In genomic region chr1:59748123-59748522, GRCh38 we compare ENCODE assay signal across 18 cellular contexts.
DNase-seq lines count a peak whose midpoint lies in the region; ATAC-seq, FAIRE-seq and TF ChIP-seq lines count a peak whose summit lies in the region.
"Had no signal": no experiment of that assay in that cellular context is flagged by ENCODE, and none has a peak within 500 bp of the region (broad histone marks: within the 10 kb centered on the region; RNA-seq: fewer than 3 reads in every experiment).

No MANE protein-coding gene starts in this region.

- H3K4me1 ChIP-seq in HepG2 (ENCODE audit: insufficient read depth, low read length) (peaks cover 10% of the 10 kb centered on the region), right lobe of liver (peaks cover 0 to 5% (median 0%) of the 10 kb centered on the region in 4 donors), mesenchymal stem cell (ENCODE audit: control insufficient read depth, insufficient read depth, low read depth, low read length) (peaks cover 1% of the 10 kb centered on the region)

- DNase-seq in HepG2 (ENCODE audit: low spot score), result no peak
- no peak for DNase-seq in right lobe of liver
- DNase-seq in mesenchymal stem cell, result no peak
- DNase-seq in neural crest cell (ENCODE audit: low read depth, low spot score), result no peak
- DNase-seq in NK-92 treated with Interleukin-12 subunit alpha and Interleukin-12 subunit beta, amount 100 ng/mL, for 24 hours (lab: John Stamatoyannopoulos, UW), result no peak
- DNase-seq in DMS53 treated with DMSO at 0.1 percent for 48 hours (lab: John Stamatoyannopoulos, UW; ENCODE audit: unreplicated experiment), result no peak
- DNase-seq in activated T-cell treated with anti-CD3 and anti-CD28 coated beads for 4 hours, result no peak
- DNase-seq: 8988T; CD4-positive, alpha-beta memory T cell; DMS153; DMS79 treated with DMSO at 0.1 percent for 48 hours; GF-D8; GOT3; H7 had no signal

- H2BK15ac ChIP-seq in mesenchymal stem cell (ENCODE audit: low read depth, poor library complexity, severe bottlenecking), result no peak overlapping the region

- H3K79me1 ChIP-seq in mesenchymal stem cell (replicated peaks; ENCODE audit: low read length, poor library complexity, severe bottlenecking), result no peaks in the 10 kb centered on the region

- no peaks in the 10 kb centered on the region for H3K79me2 ChIP-seq in HepG2 (ENCODE audit: insufficient read depth, low read length)

- H3K9me3 Mint-ChIP-seq in neural crest cell, result no peaks in the 10 kb centered on the region
- H3K9me3 Mint-ChIP-seq: CD4-positive, alpha-beta memory T cell had no signal

- POLR2A ChIA-PET in HepG2 (lab: Yijun Ruan, JAX), result interaction anchor here (1.1 kb wide), 1 partner anchor 17 kb away, joined by 3 read pairs; no protein-coding TSS in a partner anchor

- H3K27ac ChIP-seq in HepG2 (ENCODE audit: extremely low read length, insufficient read depth, low read length) (no peak overlapping the region), right lobe of liver (no peak overlapping the region), mesenchymal stem cell (ENCODE audit: low read length, poor library complexity, severe bottlenecking) (no peak overlapping the region)
- H3K27ac ChIP-seq: BLaER1 had no signal

- no peaks in the 10 kb centered on the region for H3K36me3 Mint-ChIP-seq in neural crest cell (ENCODE audit: low read depth)
- H3K36me3 Mint-ChIP-seq: CD14-positive monocyte; CD4-positive, alpha-beta memory T cell had no signal

- H2AK5ac ChIP-seq in mesenchymal stem cell (ENCODE audit: low read length, severe bottlenecking), result no peak overlapping the region

- H2BK5ac ChIP-seq in mesenchymal stem cell (ENCODE audit: low read depth, low read length, poor library complexity, severe bottlenecking), result no peak overlapping the region

- no peak for TF ChIP-seq EP300 in HepG2 (IDR thresholded peaks at IDR 0.05; ENCODE audit: low read depth in 2 of 2, low read length in 2 of 2)
- TF ChIP-seq EP300 in HepG2 (CRISPR knock-in tag; IDR thresholded peaks at IDR 0.05; ENCODE audit: borderline replicate concordance), result no peak

- no peaks in the 10 kb centered on the region for H3K27me3 ChIP-seq in HepG2 (ENCODE audit: control insufficient read depth in 1 of 2, insufficient read depth in 2 of 2, low read length in 2 of 2)
- H3K27me3 ChIP-seq in right lobe of liver, result no peaks in the 10 kb centered on the region
- no peaks in the 10 kb centered on the region for H3K27me3 ChIP-seq in mesenchymal stem cell (ENCODE audit: control insufficient read depth in 1 of 2, insufficient read depth in 1 of 2, low read length in 2 of 2)
- H3K27me3 ChIP-seq: BLaER1 had no signal

- H3K4me3 ChIP-seq in HepG2 (replicated peaks in 1 of 3; ENCODE audit: insufficient read depth in 1 of 3, low read depth in 2 of 3, low read length in 3 of 3), result no peak overlapping the region
- no peak overlapping the region for H3K4me3 ChIP-seq in right lobe of liver
- H3K4me3 ChIP-seq in mesenchymal stem cell (ENCODE audit: insufficient read depth in 1 of 2, low read depth in 1 of 2, low read length in 2 of 2), result no peak overlapping the region
- H3K4me3 ChIP-seq: BLaER1 had no signal

- H3K36me3 ChIP-seq in HepG2 (replicated peaks in 1 of 2; ENCODE audit: control insufficient read depth in 1 of 2, insufficient read depth in 2 of 2, low read length in 2 of 2), result no peaks in the 10 kb centered on the region
- H3K36me3 ChIP-seq in right lobe of liver, result no peaks in the 10 kb centered on the region
- H3K36me3 ChIP-seq in mesenchymal stem cell (ENCODE audit: control insufficient read depth in 1 of 2, insufficient read depth in 2 of 2, low read depth in 1 of 2, low read length in 2 of 2), result no peaks in the 10 kb centered on the region
- H3K36me3 ChIP-seq: BLaER1 had no signal

- H4K8ac ChIP-seq in mesenchymal stem cell (ENCODE audit: low read length), result no peak overlapping the region

- peak overlapping the region; percentile 16 for H3K27ac Mint-ChIP-seq in neural crest cell (ENCODE audit: unreplicated experiment)
- H3K27ac Mint-ChIP-seq: CD14-positive monocyte; CD4-positive, alpha-beta memory T cell had no signal

- H3K14ac ChIP-seq in mesenchymal stem cell (ENCODE audit: low read length in 2 of 2), result no peak overlapping the region

- H3K4ac ChIP-seq in mesenchymal stem cell (ENCODE audit: low read depth in 1 of 2, low read length in 2 of 2), result no peak overlapping the region

- peak overlapping the region; percentile 52 to 88 for H3K18ac ChIP-seq in mesenchymal stem cell (ENCODE audit: low read depth in 1 of 2, low read length in 2 of 2)

- no peak overlapping the region for H3K4me2 ChIP-seq in HepG2 (ENCODE audit: low read depth, low read length)
- no peak overlapping the region for H3K4me2 ChIP-seq in mesenchymal stem cell (ENCODE audit: low read length, poor library complexity, severe bottlenecking)
- H3K4me2 ChIP-seq: BLaER1 had no signal

- H3K4me3 Mint-ChIP-seq in neural crest cell, result no peak overlapping the region
- H3K4me3 Mint-ChIP-seq: CD14-positive monocyte; CD4-positive, alpha-beta memory T cell had no signal

- no peaks in the 10 kb centered on the region for H4K20me1 ChIP-seq in HepG2 (ENCODE audit: insufficient read depth, low read length)
- H4K20me1 ChIP-seq: BLaER1 had no signal

- no peak overlapping the region for H2BK120ac ChIP-seq in mesenchymal stem cell (ENCODE audit: low read depth, low read length)

- H3K9me3 ChIP-seq in HepG2 (ENCODE audit: low read length) (no peaks in the 10 kb centered on the region), right lobe of liver (no peaks in the 10 kb centered on the region), mesenchymal stem cell (ENCODE audit: control insufficient read depth, low read length) (no peaks in the 10 kb centered on the region)
- H3K9me3 ChIP-seq: BLaER1 had no signal

- H3K4me1 Mint-ChIP-seq in neural crest cell, result peaks cover 54% of the 10 kb centered on the region
- H3K4me1 Mint-ChIP-seq: CD4-positive, alpha-beta memory T cell had no signal

- FAIRE-seq in HepG2 (lab: Jason Lieb, UNC), result no peak
- FAIRE-seq: HTR-8/SVneo had no signal

- CTCF ChIA-PET in HepG2 (lab: Yijun Ruan, JAX; ENCODE audit: low intra/inter-chr PET ratio, low total read pairs), result no interaction called here

- TF ChIP-seq RAD21 in HepG2 (CRISPR knock-in tag; IDR thresholded peaks at IDR 0.05), result no peak

- BruUV-seq in HepG2 (replicated peaks; lab: Mats Ljungman, UMichigan), result no TSS peak

- intact Hi-C loops in HepG2 (cut with micrococcal nuclease; ENCODE audit: unreplicated experiment) (no loop called here), right lobe of liver (cut with DNase I) (no loop called here)

- no peak overlapping the region for H3K9ac ChIP-seq in HepG2 (ENCODE audit: insufficient read depth, low read depth, low read length)
- H3K9ac ChIP-seq in mesenchymal stem cell (ENCODE audit: low read length), result no peak overlapping the region
- H3K9ac ChIP-seq: BLaER1 had no signal

- H2AFZ ChIP-seq in HepG2 (ENCODE audit: low read length), result no peak overlapping the region
- no peak overlapping the region for H2AFZ ChIP-seq in mesenchymal stem cell (ENCODE audit: low read depth, low read length)

- in situ Hi-C loops in HepG2 (cut with HindIII; ENCODE audit: extremely low pct_ligation_motif_present, low pct_unique_long_range_greater_than_20kb), result no loop called here

- ATAC-seq in HepG2, result no peak
- no peak for ATAC-seq in right lobe of liver
- ATAC-seq: HCT116 had no signal

- H3K23ac ChIP-seq in mesenchymal stem cell (ENCODE audit: low read length in 2 of 2), result no peak overlapping the region

- peak overlapping the region; percentile 75 to 95 for H2BK12ac ChIP-seq in mesenchymal stem cell (ENCODE audit: low read length in 2 of 2)

- peak overlapping the region; percentile 23 for H4K91ac ChIP-seq in mesenchymal stem cell (ENCODE audit: low read length)

- WGBS in HepG2 (ENCODE audit: low lambda C conversion rate), result 52% methylated on average over 1 of the region's 1 CpG
- 71% methylated on average over 1 of the region's 1 CpG for WGBS in right lobe of liver (ENCODE audit: insufficient coverage, low coverage, low lambda C conversion rate, missing lambda C conversion rate)
- WGBS in mesenchymal stem cell, result 63% methylated on average over 1 of the region's 1 CpG

- no peak for TF ChIP-seq CTCF in HepG2 (CRISPR knock-in tag; IDR thresholded peaks at IDR 0.05)
- TF ChIP-seq CTCF in right lobe of liver (IDR thresholded peaks at IDR 0.05), result no peak
- no peak for TF ChIP-seq CTCF in neural crest cell (conservative IDR thresholded peaks at IDR 0.05)

- no peaks in the 10 kb centered on the region for H3K27me3 Mint-ChIP-seq in neural crest cell (ENCODE audit: low read depth)
- H3K27me3 Mint-ChIP-seq: CD4-positive, alpha-beta memory T cell had no signal

- TF ChIP-seq POLR2A in HepG2 (IDR thresholded peaks at IDR 0.05; ENCODE audit: insufficient read depth in 1 of 2, low read depth in 2 of 2, low read length in 2 of 2) (no peak), right lobe of liver (IDR thresholded peaks at IDR 0.05) (no peak)

TF ChIP-seq in HepG2, 621 proteins besides CTCF, POLR2A, EP300 and RAD21:
- no peak for TF ChIP-seq SP5 (CRISPR knock-in tag; IDR thresholded peaks at IDR 0.05; ENCODE audit: borderline replicate concordance, low read depth)
- TF ChIP-seq ATF7 (IDR thresholded peaks at IDR 0.05), result peak; percentile 78
- TF ChIP-seq ATF7 (CRISPR knock-in tag; IDR thresholded peaks at IDR 0.05), result no peak
